ENCODE assay signal across 34 cellular contexts in genomic region chr12:102946042-102946441, GRCh38. TPM values are rescaled to one million over a fixed set of nuclear protein-coding genes. Genes with fewer than 3 reads are reported as not detected.
"Had no signal": no experiment of that assay in that cellular context is flagged by ENCODE, and none has a peak within 500 bp of the region (broad histone marks: within the 10 kb centered on the region; RNA-seq: fewer than 3 reads in every experiment).

No MANE protein-coding gene starts in this region.

- H3K9me3 Mint-ChIP-seq: activated naive CD8-positive, alpha-beta T cell treated with anti-CD3 and anti-CD28 coated beads, Interleukin-2, amount 10 ng/mL, durations not matched to agents 7 days and 5 days; activated T-cell treated with anti-CD3 and anti-CD28 coated beads, Interleukin-2, amount 50 U/mL, for 24 hours; activated T-helper 2 cell treated with anti-CD3 and anti-CD28 coated beads, Interferon-gamma antibody, Interleukin-2, Interleukin-4, amounts not matched to agents 10 μg/mL and 5 μg/mL and 100 μg/mL, durations not matched to agents 14 hours and 24 hours and 36 hours had no signal

- H3K4me1 Mint-ChIP-seq: activated naive CD4-positive, alpha-beta T cell treated with anti-CD3 and anti-CD28 coated beads, Interleukin-2, amount 50 U/mL, for 24 hours had no signal

- DNase-seq: activated CD4-positive, alpha-beta T cell treated with anti-CD3 and anti-CD28 coated beads for 1 hour; activated CD4-positive, alpha-beta T cell treated with anti-CD3 and anti-CD28 coated beads for 48 hours; activated CD4-positive, alpha-beta T cell treated with anti-CD3 and anti-CD28 coated beads, Interleukin-2, amount 50 U/mL, for 48 hours; activated CD4-positive, CD25-positive, alpha-beta regulatory T cell; activated CD8-positive, alpha-beta T cell treated with anti-CD3 and anti-CD28 coated beads, Interleukin-2, amount 10 ng/mL, durations not matched to agents 7 days and 5 days; activated gamma-delta T cell; activated naive CD4-positive, alpha-beta T cell treated with Interleukin-2 at 50 U/mL for 16 hours; activated naive CD8-positive, alpha-beta T cell treated with anti-CD3 and anti-CD28 coated beads, Interleukin-2, amount 10 ng/mL, durations not matched to agents 7 days and 5 days; activated T-cell treated with anti-CD3 and anti-CD28 coated beads, Interleukin-2, amount 50 U/mL, for 24 hours; body of pancreas; caudate nucleus; cerebellar nuclear complex; Karpas-422; KBM-7; MM.1S; MV-4-11; NCI-H1436 treated with DMSO at 0.1 percent for 48 hours; NCI-H1694 treated with DMSO at 0.1 percent for 48 hours; NCI-H2081; NCI-H345; NCI-H524 treated with DMSO at 0.1 percent for 48 hours; OCI-M1; Right ventricle myocardium superior; T1000; WERI-Rb-1 had no signal

- H3K4me3 Mint-ChIP-seq: activated CD8-positive, alpha-beta T cell treated with anti-CD3 and anti-CD28 coated beads, Interleukin-2, amount 10 ng/mL, durations not matched to agents 7 days and 5 days; activated naive CD4-positive, alpha-beta T cell treated with anti-CD3 and anti-CD28 coated beads, Interleukin-2, amount 50 U/mL, for 24 hours; activated naive CD8-positive, alpha-beta T cell treated with anti-CD3 and anti-CD28 coated beads, Interleukin-2, amount 10 ng/mL, durations not matched to agents 7 days and 5 days; activated T-cell treated with anti-CD3 and anti-CD28 coated beads, Interleukin-2, amount 50 U/mL, for 24 hours; IgD-negative memory B cell had no signal

- H3K27ac Mint-ChIP-seq: activated CD8-positive, alpha-beta T cell treated with anti-CD3 and anti-CD28 coated beads, Interleukin-2, amount 10 ng/mL, durations not matched to agents 7 days and 5 days; activated naive CD4-positive, alpha-beta T cell treated with anti-CD3 and anti-CD28 coated beads, Interleukin-2, amount 50 U/mL, for 24 hours; activated naive CD8-positive, alpha-beta T cell treated with anti-CD3 and anti-CD28 coated beads, Interleukin-2, amount 10 ng/mL, durations not matched to agents 7 days and 5 days; activated T-cell treated with anti-CD3 and anti-CD28 coated beads, Interleukin-2, amount 50 U/mL, for 24 hours; activated T-helper 2 cell treated with anti-CD3 and anti-CD28 coated beads, Interferon-gamma antibody, Interleukin-2, Interleukin-4, amounts not matched to agents 10 μg/mL and 5 μg/mL and 100 μg/mL, durations not matched to agents 14 hours and 24 hours and 36 hours; IgD-negative memory B cell had no signal

- H3K36me3 Mint-ChIP-seq: activated naive CD4-positive, alpha-beta T cell treated with anti-CD3 and anti-CD28 coated beads, Interleukin-2, amount 50 U/mL, for 24 hours; IgD-negative memory B cell had no signal

RNA-seq across cellular contexts. Expression of gene ASCL1, which starts 11.4 kb away (rescaled TPM):
- total RNA-seq: activated CD8-positive, alpha-beta T cell treated with anti-CD3 and anti-CD28 coated beads, Interleukin-2, amount 10 ng/mL, durations not matched to agents 7 days and 5 days; activated naive CD8-positive, alpha-beta T cell treated with anti-CD3 and anti-CD28 coated beads, Interleukin-2, amount 10 ng/mL, durations not matched to agents 7 days and 5 days; activated T-helper 2 cell treated with anti-CD3 and anti-CD28 coated beads, Interferon-gamma antibody, Interleukin-2, Interleukin-4, amounts not matched to agents 10 μg/mL and 5 μg/mL and 100 μg/mL, durations not matched to agents 14 hours and 24 hours and 36 hours; astrocyte; body of pancreas; bronchial epithelial cell; NCI-H460; Right ventricle myocardium superior; T-helper 1 cell treated with Interleukin-12 subunit alpha and Interleukin-12 subunit beta and Interleukin-4 antibody, amounts not matched to agents 30 ng/mL and 1 ng/mL, for 36 hours; T-helper 2 cell treated with Interferon-gamma antibody and Interleukin-4, amounts not matched to agents 100 ng/mL and 5 ng/mL, for 36 hours had no signal
- polyA plus RNA-seq: adipose tissue, IgD-negative memory B cell had no signal

RNA-seq across cellular contexts. Expression of gene PAH, which starts 29.0 kb away (rescaled TPM):
- total RNA-seq: activated CD8-positive, alpha-beta T cell treated with anti-CD3 and anti-CD28 coated beads, Interleukin-2, amount 10 ng/mL, durations not matched to agents 7 days and 5 days; activated naive CD8-positive, alpha-beta T cell treated with anti-CD3 and anti-CD28 coated beads, Interleukin-2, amount 10 ng/mL, durations not matched to agents 7 days and 5 days; activated T-helper 2 cell treated with anti-CD3 and anti-CD28 coated beads, Interferon-gamma antibody, Interleukin-2, Interleukin-4, amounts not matched to agents 10 μg/mL and 5 μg/mL and 100 μg/mL, durations not matched to agents 14 hours and 24 hours and 36 hours; astrocyte; bronchial epithelial cell; NCI-H460; T-helper 1 cell treated with Interleukin-12 subunit alpha and Interleukin-12 subunit beta and Interleukin-4 antibody, amounts not matched to agents 30 ng/mL and 1 ng/mL, for 36 hours; T-helper 2 cell treated with Interferon-gamma antibody and Interleukin-4, amounts not matched to agents 100 ng/mL and 5 ng/mL, for 36 hours had no signal
- polyA plus RNA-seq: IgD-negative memory B cell had no signal
